Comparison of ENCODE assay signal across 23 cellular contexts in genomic region chr11:20450829-20451228, GRCh38.
"Had no signal": no experiment of that assay in that cellular context is flagged by ENCODE, and none has a peak within 500 bp of the region (broad histone marks: within the 10 kb centered on the region; RNA-seq: fewer than 3 reads in every experiment).

No MANE protein-coding gene starts in this region.

- H3K27me3 Mint-ChIP-seq: activated CD4-positive, alpha-beta memory T cell treated with anti-CD3 and anti-CD28 coated beads for 36 hours; activated CD4-positive, alpha-beta T cell treated with anti-CD3 and anti-CD28 coated beads, Interleukin-2, amount 10 ng/mL, durations not matched to agents 7 days and 5 days; activated naive CD4-positive, alpha-beta T cell treated with anti-CD3 and anti-CD28 coated beads, Interleukin-2, amount 50 U/mL, for 24 hours; activated T-cell treated with anti-CD3 and anti-CD28 coated beads, Interleukin-2, amount 50 U/mL, for 24 hours had no signal

- H3K9me3 Mint-ChIP-seq: activated CD4-positive, alpha-beta memory T cell treated with anti-CD3 and anti-CD28 coated beads for 36 hours; activated CD4-positive, alpha-beta T cell treated with anti-CD3 and anti-CD28 coated beads, Interleukin-2, amount 10 ng/mL, durations not matched to agents 7 days and 5 days; activated naive CD4-positive, alpha-beta T cell treated with anti-CD3 and anti-CD28 coated beads, Interleukin-2, amount 50 U/mL, for 24 hours; activated T-cell treated with anti-CD3 and anti-CD28 coated beads, Interleukin-2, amount 50 U/mL, for 24 hours; activated T-helper 1 cell treated with anti-CD3 and anti-CD28 coated beads, Interleukin-12 subunit alpha, Interleukin-12 subunit beta, Interleukin-2, Interleukin-4 antibody, amounts not matched to agents 30 ng/mL and 10 ng/mL and 1 ng/mL, durations not matched to agents 14 hours and 24 hours and 36 hours; T-helper 1 cell treated with Interleukin-12 subunit alpha and Interleukin-12 subunit beta and Interleukin-4 antibody, amounts not matched to agents 30 μg/mL and 1 μg/mL, for 36 hours had no signal

- H3K27me3 ChIP-seq: breast epithelium, SJSA1 had no signal

- H3K4me3 Mint-ChIP-seq: activated CD4-positive, alpha-beta memory T cell treated with anti-CD3 and anti-CD28 coated beads for 36 hours; activated CD4-positive, alpha-beta T cell treated with anti-CD3 and anti-CD28 coated beads, Interleukin-2, amount 10 ng/mL, durations not matched to agents 7 days and 5 days; activated naive CD4-positive, alpha-beta T cell treated with anti-CD3 and anti-CD28 coated beads, Interleukin-2, amount 50 U/mL, for 24 hours; activated T-cell treated with anti-CD3 and anti-CD28 coated beads, Interleukin-2, amount 50 U/mL, for 24 hours; activated T-helper 1 cell treated with anti-CD3 and anti-CD28 coated beads, Interleukin-12 subunit alpha, Interleukin-12 subunit beta, Interleukin-2, Interleukin-4 antibody, amounts not matched to agents 30 ng/mL and 10 ng/mL and 1 ng/mL, durations not matched to agents 14 hours and 24 hours and 36 hours; T-helper 1 cell treated with Interleukin-12 subunit alpha and Interleukin-12 subunit beta and Interleukin-4 antibody, amounts not matched to agents 30 μg/mL and 1 μg/mL, for 36 hours had no signal

- ATAC-seq: PC-3 had no signal

- DNase-seq: activated CD4-positive, alpha-beta memory T cell treated with anti-CD3 and anti-CD28 coated beads for 36 hours; activated CD4-positive, alpha-beta T cell treated with anti-CD3 and anti-CD28 coated beads, Interleukin-2, amount 10 ng/mL, durations not matched to agents 7 days and 5 days; activated CD4-positive, CD25-positive, alpha-beta regulatory T cell; activated effector memory CD4-positive, alpha-beta T cell treated with Interleukin-2 at 50 U/mL for 16 hours; activated naive CD4-positive, alpha-beta T cell; activated T-cell treated with anti-CD3 and anti-CD28 coated beads, Interleukin-2, amount 50 U/mL, for 24 hours; aorta; central memory CD4-positive, alpha-beta T cell; MM.1S; NCI-H1105; NCI-H1436; NCI-H1694 treated with DMSO at 0.1 percent for 48 hours; NCI-H2029 treated with DMSO at 0.1 percent for 48 hours; NCI-H345; NCI-H510A treated with DMSO at 0.1 percent for 48 hours; PC-3; SHP77 had no signal

- H3K9me3 ChIP-seq: breast epithelium, SJSA1 had no signal

- H3K36me3 ChIP-seq: breast epithelium, SJSA1 had no signal

- H3K27ac Mint-ChIP-seq: activated CD4-positive, alpha-beta memory T cell treated with anti-CD3 and anti-CD28 coated beads for 36 hours; activated CD4-positive, alpha-beta T cell treated with anti-CD3 and anti-CD28 coated beads, Interleukin-2, amount 10 ng/mL, durations not matched to agents 7 days and 5 days; activated naive CD4-positive, alpha-beta T cell treated with anti-CD3 and anti-CD28 coated beads, Interleukin-2, amount 50 U/mL, for 24 hours; activated T-cell treated with anti-CD3 and anti-CD28 coated beads, Interleukin-2, amount 50 U/mL, for 24 hours; activated T-helper 1 cell treated with anti-CD3 and anti-CD28 coated beads, Interleukin-12 subunit alpha, Interleukin-12 subunit beta, Interleukin-2, Interleukin-4 antibody, amounts not matched to agents 30 ng/mL and 10 ng/mL and 1 ng/mL, durations not matched to agents 14 hours and 24 hours and 36 hours; T-helper 1 cell treated with Interleukin-12 subunit alpha and Interleukin-12 subunit beta and Interleukin-4 antibody, amounts not matched to agents 30 μg/mL and 1 μg/mL, for 36 hours had no signal

- H3K4me1 ChIP-seq: breast epithelium, SJSA1 had no signal

- FAIRE-seq: RCC 7860 had no signal

- H3K27ac ChIP-seq: breast epithelium, SJSA1 had no signal

- H3K4me3 ChIP-seq: breast epithelium, SJSA1 had no signal
